1 cellular context compared by ENCODE assay signal in genomic region chr7:105638942-105639495, GRCh38.
A peak's percentile ranks its signal among the peaks of the same experiment; 100 is the strongest.
TF ChIP-seq lines count a peak whose summit lies in the region.

No MANE protein-coding gene starts in this region.

TF ChIP-seq in GM23338, 12 proteins besides CTCF, POLR2A, EP300 and RAD21 (continued from another document):
- TF ChIP-seq REST (IDR thresholded peaks at IDR 0.05; ENCODE audit: unreplicated experiment) (no peak), ZNF114 (CRISPR knock-in tag; IDR thresholded peaks at IDR 0.05) (peak; percentile 43; the same call in 1 of the 2 replicates), EZH2phosphoT487 (IDR thresholded peaks at IDR 0.05; ENCODE audit: unreplicated experiment) (no peak), JUNB (IDR thresholded peaks at IDR 0.05; ENCODE audit: unreplicated experiment) (no peak), ETS1 (IDR thresholded peaks at IDR 0.05) (no peak), POLR2AphosphoS5 (IDR thresholded peaks at IDR 0.05; ENCODE audit: low read depth) (no peak; the same call in 1 of the 2 replicates), EZH2 (IDR thresholded peaks at IDR 0.05; ENCODE audit: low read depth, unreplicated experiment) (no peak)
